In genomic region chr1:73056826-73057225, GRCh38 we compare ENCODE assay signal across 16 cellular contexts.
DNase-seq lines count a peak whose midpoint lies in the region; ATAC-seq and TF ChIP-seq lines count a peak whose summit lies in the region.
"Had no signal": no experiment of that assay in that cellular context is flagged by ENCODE, and none has a peak within 500 bp of the region (broad histone marks: within the 10 kb centered on the region; RNA-seq: fewer than 3 reads in every experiment).

No MANE protein-coding gene starts in this region.

- TF ChIP-seq CTCF in hepatocyte (IDR thresholded peaks at IDR 0.05; ENCODE audit: poor library complexity) (no peak), mucosa of descending colon (IDR thresholded peaks at IDR 0.05) (no peak)

- H3K27ac ChIP-seq in hepatocyte: no peak overlapping the region
- H3K27ac ChIP-seq in Karpas-422 (ENCODE audit: low read length): no peak overlapping the region
- H3K27ac ChIP-seq: C4-2B had no signal

- H3K4me2 ChIP-seq in hepatocyte (no peak overlapping the region), Karpas-422 (ENCODE audit: low read depth, low read length, poor library complexity, severe bottlenecking) (no peak overlapping the region)
- H3K4me2 ChIP-seq: GM23338 had no signal

- H3K9ac ChIP-seq in Karpas-422 (ENCODE audit: low read length): no peak overlapping the region

- no peak overlapping the region for H3K4me3 ChIP-seq in hepatocyte
- H3K4me3 ChIP-seq in mucosa of descending colon: no peak overlapping the region
- H3K4me3 ChIP-seq in Karpas-422 (ENCODE audit: low read length): no peak overlapping the region
- H3K4me3 ChIP-seq: GM23338 had no signal

- intact Hi-C loops in mucosa of descending colon (cut with DNase I, micrococcal nuclease): no loop called here

- no peaks in the 10 kb centered on the region for H3K9me3 ChIP-seq in hepatocyte (ENCODE audit: low read depth)
- peaks cover 3% of the 10 kb centered on the region for H3K9me3 ChIP-seq in mucosa of descending colon
- peaks cover 27% of the 10 kb centered on the region for H3K9me3 ChIP-seq in Karpas-422 (ENCODE audit: low read length)
- H3K9me3 ChIP-seq: Caco-2 had no signal

- ATAC-seq in mucosa of descending colon: peak; percentile 58
- ATAC-seq: CD8-positive, alpha-beta T cell; GM23338 had no signal

- H2AFZ ChIP-seq in hepatocyte (no peak overlapping the region), Karpas-422 (ENCODE audit: low read length) (no peak overlapping the region)
- H2AFZ ChIP-seq: GM23338 had no signal

- H4K20me1 ChIP-seq in hepatocyte (ENCODE audit: insufficient read depth, poor library complexity, severe bottlenecking): no peaks in the 10 kb centered on the region
- no peaks in the 10 kb centered on the region for H4K20me1 ChIP-seq in Karpas-422 (ENCODE audit: insufficient read depth, low read depth, low read length)

- H3K79me2 ChIP-seq in hepatocyte: no peaks in the 10 kb centered on the region
- no peaks in the 10 kb centered on the region for H3K79me2 ChIP-seq in Karpas-422 (ENCODE audit: low read length)

- no peaks in the 10 kb centered on the region for H3K36me3 ChIP-seq in hepatocyte (replicated peaks; ENCODE audit: insufficient read depth, low read depth)
- no peaks in the 10 kb centered on the region for H3K36me3 ChIP-seq in mucosa of descending colon (ENCODE audit: low read depth)
- H3K36me3 ChIP-seq in Karpas-422 (ENCODE audit: insufficient read depth, low read length): no peaks in the 10 kb centered on the region

- H3K27me3 ChIP-seq in hepatocyte (no peaks in the 10 kb centered on the region), Karpas-422 (ENCODE audit: low read length) (no peaks in the 10 kb centered on the region)

- WGBS in hepatocyte (ENCODE audit: low lambda C conversion rate, missing lambda C conversion rate): 6% methylated on average over 1 of the region's 1 CpG

- no peaks in the 10 kb centered on the region for H3K4me1 ChIP-seq in hepatocyte (ENCODE audit: insufficient read depth)
- no peaks in the 10 kb centered on the region for H3K4me1 ChIP-seq in mucosa of descending colon (ENCODE audit: low read depth)
- no peaks in the 10 kb centered on the region for H3K4me1 ChIP-seq in Karpas-422 (ENCODE audit: low read length)
- H3K4me1 ChIP-seq: Caco-2 had no signal

- DNase-seq in HT-29 (ENCODE audit: low spot score) (peak; percentile 2), LoVo (ENCODE audit: low spot score) (peak; percentile 1), hepatocyte (ENCODE audit: low spot score) (peak; percentile 22), mucosa of descending colon (peak in 1 of 3 donors; percentile 8), DMS153 (lab: John Stamatoyannopoulos, UW) (no peak), Karpas-422 (no peak), C1 segment of cervical spinal cord (lab: John Stamatoyannopoulos, UW) (no peak), NCI-H526 (lab: John Stamatoyannopoulos, UW) (no peak)
- DNase-seq: Caco-2; CD4-positive, CD25-positive, alpha-beta regulatory T cell; CD8-positive, alpha-beta T cell; DND-41; H9; HFFc6 had no signal

- H3K9me2 ChIP-seq in hepatocyte (replicated peaks; ENCODE audit: insufficient read depth) (no peaks in the 10 kb centered on the region), Karpas-422 (replicated peaks; ENCODE audit: insufficient read depth, low read length) (no peaks in the 10 kb centered on the region)

Comparison
In these comparisons a context has a peak if more than half of its experiments do, and no peak if none do; other contexts are left out.
1. DNase-seq: peak in HT-29 (single experiment), LoVo (single experiment) and hepatocyte (single experiment); none in DMS153 (single experiment), Karpas-422 (single experiment), C1 segment of cervical spinal cord (0 of 14) and NCI-H526 (0 of 2).